8 cellular contexts compared by ENCODE assay signal in the genomic region with DNA sequence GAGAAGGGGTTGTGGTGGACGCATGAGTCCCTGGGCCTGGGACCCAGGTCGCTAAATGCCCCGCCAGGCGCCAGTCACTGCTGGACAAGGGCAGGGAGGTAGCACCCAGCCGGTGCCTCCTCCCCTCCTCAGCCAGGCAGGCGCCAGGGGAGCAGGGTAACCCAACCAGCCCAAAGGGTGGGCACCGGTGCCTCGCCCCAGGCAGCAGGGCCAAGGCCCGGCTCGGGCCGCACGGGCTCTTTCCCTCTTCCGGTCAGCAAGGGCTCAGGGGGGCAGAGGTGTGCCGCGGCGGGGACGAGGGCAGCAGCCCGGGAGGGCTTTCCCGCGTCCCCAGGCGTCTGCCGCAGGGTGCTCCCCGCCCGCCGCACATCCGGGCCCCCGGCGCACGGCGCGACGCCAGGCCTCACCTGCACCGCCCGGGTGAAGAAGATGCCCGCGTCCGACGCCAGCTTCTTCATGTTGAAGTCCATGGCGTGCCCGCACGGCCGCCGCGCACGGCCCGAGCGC. TPM values are rescaled to one million over a fixed set of nuclear protein-coding genes. Genes with fewer than 3 reads are reported as not detected.
DNase-seq lines count a peak whose midpoint lies in the region; ATAC-seq and TF ChIP-seq lines count a peak whose summit lies in the region.

No MANE protein-coding gene starts in this region.

- POLR2A ChIA-PET in naive thymus-derived CD4-positive, alpha-beta T cell (lab: Charles Lee) = interaction anchor here (1.3 to 2.1 kb wide), 3 partner anchors 9 to 53 kb away, joined by 6 to 10 read pairs (median 9); partner anchors contain the start of genes DOLPP1 and MIGA2

- peak overlapping the region; percentile 86 for H3K27ac Mint-ChIP-seq in endodermal cell
- peak overlapping the region; percentile 62 to 90 (median 78) for H3K27ac Mint-ChIP-seq in naive thymus-derived CD4-positive, alpha-beta T cell

- intact Hi-C loops in naive thymus-derived CD4-positive, alpha-beta T cell (cut with micrococcal nuclease) = loop anchor here (1.0 to 5.0 kb wide), 13 partner anchors 9 to 751 kb away; partner anchors contain the start of genes DOLPP1 (in 2 of the 2), LRRC8A (in 2 of the 2), MIGA2 (in 2 of the 2) and COQ4 (in 1 of the 2)

- CTCF ChIA-PET in naive thymus-derived CD4-positive, alpha-beta T cell (lab: Charles Lee) = interaction anchor here (0.5 kb wide), 1 partner anchor 42 kb away, joined by 3 read pairs; no protein-coding TSS in a partner anchor

- peak overlapping the region; percentile 37 for H3K9ac ChIP-seq in endodermal cell (ENCODE audit: extremely low read depth, low read length, poor library complexity, severe bottlenecking)

- 4 to 13% methylated on average over 9 to 47 of the region's 47 CpGs for WGBS in endodermal cell (ENCODE audit: insufficient coverage in 1 of 2, insufficient read length in 1 of 2), 2 experiments

- H3K27me3 ChIP-seq in endodermal cell (ENCODE audit: control insufficient read depth, insufficient read depth, low read length, poor library complexity, severe bottlenecking) = no peaks in the 10 kb centered on the region
- H3K27me3 ChIP-seq in naive thymus-derived CD4-positive, alpha-beta T cell (ENCODE audit: control insufficient read depth in 2 of 2, insufficient read depth in 2 of 2, low read length in 2 of 2) = no peaks in the 10 kb centered on the region

- no peaks in the 10 kb centered on the region for H3K4me1 ChIP-seq in endodermal cell (ENCODE audit: control insufficient read depth, insufficient read depth, low read length)
- H3K4me1 ChIP-seq in naive thymus-derived CD4-positive, alpha-beta T cell (ENCODE audit: control insufficient read depth in 2 of 2, insufficient read depth in 2 of 2, low read length in 2 of 2) = peaks cover 13 to 18% of the 10 kb centered on the region in 2 donors

- H3K4me3 ChIP-seq in endodermal cell (ENCODE audit: low read length) = peak overlapping the region; percentile 77
- H3K4me3 ChIP-seq in naive thymus-derived CD4-positive, alpha-beta T cell (ENCODE audit: low read length) = peak overlapping the region; percentile 76

- DNase-seq in EL (peak; percentile 50), T follicular helper cell (ENCODE audit: low read depth) (peak; percentile 66), endodermal cell (no peak), ecto neural progenitor cell (ENCODE audit: low spot score) (no peak), LoVo (ENCODE audit: low spot score) (no peak)
- DNase-seq in naive thymus-derived CD4-positive, alpha-beta T cell = peak in 5 of 9 donors; percentile 67 to 88 (median 85)

- H3K9me3 Mint-ChIP-seq in endodermal cell = no peaks in the 10 kb centered on the region
- H3K9me3 Mint-ChIP-seq in naive thymus-derived CD4-positive, alpha-beta T cell = peaks cover 0 to 1% (median 0%) of the 10 kb centered on the region in 11 donors

- peak overlapping the region; percentile 66 for H3K4me3 Mint-ChIP-seq in endodermal cell
- peak overlapping the region; percentile 81 to 92 (median 83) for H3K4me3 Mint-ChIP-seq in naive thymus-derived CD4-positive, alpha-beta T cell

- H3K4me1 Mint-ChIP-seq in endodermal cell = peaks cover 12% of the 10 kb centered on the region
- peaks cover 13 to 41% (median 28%) of the 10 kb centered on the region in 7 donors for H3K4me1 Mint-ChIP-seq in naive thymus-derived CD4-positive, alpha-beta T cell

- no peaks in the 10 kb centered on the region for H3K9me3 ChIP-seq in endodermal cell (ENCODE audit: control insufficient read depth, low read length)
- H3K9me3 ChIP-seq in naive thymus-derived CD4-positive, alpha-beta T cell (ENCODE audit: control insufficient read depth in 2 of 3, low read length in 3 of 3) = no peaks in the 10 kb centered on the region

- H3K27ac ChIP-seq in endodermal cell (ENCODE audit: low read depth, low read length) = no peak overlapping the region
- H3K27ac ChIP-seq in naive thymus-derived CD4-positive, alpha-beta T cell (ENCODE audit: low read depth, low read length) = peak overlapping the region; percentile 72

- peak; percentile 47 for ATAC-seq in GM19455 (IDR thresholded peaks at IDR 0.05; ENCODE audit: unreplicated experiment)
- peak; percentile 34 for ATAC-seq in HG03571 (IDR thresholded peaks at IDR 0.05; ENCODE audit: unreplicated experiment)
- ATAC-seq in naive thymus-derived CD4-positive, alpha-beta T cell = peak; percentile 71

- no peaks in the 10 kb centered on the region for H3K27me3 Mint-ChIP-seq in endodermal cell (ENCODE audit: insufficient read depth)
- H3K27me3 Mint-ChIP-seq in naive thymus-derived CD4-positive, alpha-beta T cell = no peaks in the 10 kb centered on the region

- no peaks in the 10 kb centered on the region for H3K36me3 ChIP-seq in endodermal cell (ENCODE audit: control insufficient read depth, insufficient read depth, low read length)
- no peaks in the 10 kb centered on the region for H3K36me3 ChIP-seq in naive thymus-derived CD4-positive, alpha-beta T cell (ENCODE audit: control insufficient read depth in 2 of 3, insufficient read depth in 3 of 3, low read length in 3 of 3)

- H3K36me3 Mint-ChIP-seq in endodermal cell (ENCODE audit: low read depth) = no peaks in the 10 kb centered on the region
- H3K36me3 Mint-ChIP-seq in naive thymus-derived CD4-positive, alpha-beta T cell = no peaks in the 10 kb centered on the region

- TF ChIP-seq CTCF in endodermal cell (conservative IDR thresholded peaks at IDR 0.05) = no peak

RNA-seq across cellular contexts. Expression of gene SH3GLB2, which starts 0.4 kb away (rescaled TPM):
- total RNA-seq in endodermal cell = 10 to 100 TPM; 86.9 to 98.1 TPM
- 82.3 TPM for polyA plus RNA-seq in endodermal cell (2013, experiment 1 of 2)
- polyA plus RNA-seq in endodermal cell (2013, experiment 2 of 2) = 77.3 TPM
- 100 to 1,000 TPM in 2 of 5 experiments, 10 to 100 TPM in 3; 76.3 to 106 (median 86.2) TPM for total RNA-seq in naive thymus-derived CD4-positive, alpha-beta T cell
- 10 to 100 TPM; 22.5 to 31.7 TPM for polyA plus RNA-seq in naive thymus-derived CD4-positive, alpha-beta T cell

RNA-seq across cellular contexts. Expression of gene MIGA2, which starts 8.7 kb away (rescaled TPM):
- 10 to 100 TPM; 41.4 to 41.5 TPM for total RNA-seq in endodermal cell
- polyA plus RNA-seq in endodermal cell (2013, experiment 1 of 2) = 23.0 TPM
- 17.8 TPM for polyA plus RNA-seq in endodermal cell (2013, experiment 2 of 2)
- total RNA-seq in naive thymus-derived CD4-positive, alpha-beta T cell = 10 to 100 TPM; 50.0 to 73.4 (median 60.7) TPM
- 10 to 100 TPM in 1 of 2 donors, 1 to 10 TPM in 1; 7.1 to 15.2 TPM for polyA plus RNA-seq in naive thymus-derived CD4-positive, alpha-beta T cell

RNA-seq across cellular contexts. Expression of gene DOLPP1, which starts 53.2 kb away (rescaled TPM):
- 10 to 100 TPM; 30.1 to 30.4 TPM for total RNA-seq in endodermal cell
- 28.6 TPM for polyA plus RNA-seq in endodermal cell (2013, experiment 1 of 2)
- polyA plus RNA-seq in endodermal cell (2013, experiment 2 of 2) = 25.3 TPM
- 10 to 100 TPM in 3 of 5 experiments, 1 to 10 TPM in 2; 5.7 to 17.1 (median 11.9) TPM for total RNA-seq in naive thymus-derived CD4-positive, alpha-beta T cell
- polyA plus RNA-seq in naive thymus-derived CD4-positive, alpha-beta T cell = 10 to 100 TPM; 10.5 to 12.3 TPM

Comparison
In these comparisons a context has a peak if more than half of its experiments do, and no peak if none do; other contexts are left out.
1. DNase-seq: peak in EL (single experiment), T follicular helper cell (single experiment) and naive thymus-derived CD4-positive, alpha-beta T cell (5 of 9); none in endodermal cell (single experiment), ecto neural progenitor cell (single experiment) and LoVo (single experiment).
2. Peak in every context shown above with its lines, with median percentiles within 50 percentile points of each other: ATAC-seq.